ENCODE assay signal across 11 cellular contexts in the genomic region with DNA sequence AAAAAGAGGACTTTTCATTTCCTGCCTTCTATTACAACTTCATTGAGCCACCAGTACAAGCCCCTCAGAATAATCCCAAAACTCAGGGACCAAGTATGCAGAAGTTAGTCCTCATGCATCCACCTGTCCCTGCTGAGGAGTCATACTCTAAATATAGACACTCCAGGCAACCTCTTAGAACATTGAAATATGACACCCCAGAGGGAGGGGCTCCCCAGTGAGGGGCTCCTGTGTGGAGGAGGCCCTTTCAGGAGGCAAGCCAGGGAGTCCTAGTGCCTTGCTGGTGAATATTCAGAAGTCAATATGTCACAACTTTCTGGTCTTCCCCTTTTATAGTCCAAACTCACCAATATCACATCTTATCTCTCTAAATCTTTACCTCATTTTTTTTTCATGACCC. TPM values are rescaled to one million over a fixed set of nuclear protein-coding genes. Genes with fewer than 3 reads are reported as not detected.
DNase-seq lines count a peak whose midpoint lies in the region; ATAC-seq and TF ChIP-seq lines count a peak whose summit lies in the region.
"Had no signal": no experiment of that assay in that cellular context is flagged by ENCODE, and none has a peak within 500 bp of the region (broad histone marks: within the 10 kb centered on the region; RNA-seq: fewer than 3 reads in every experiment).

No MANE protein-coding gene starts in this region.

- no peaks in the 10 kb centered on the region for H4K20me1 ChIP-seq in MM.1S (ENCODE audit: insufficient read depth, low read length)

- H3K4me2 ChIP-seq in MM.1S (ENCODE audit: low read depth, low read length) = no peak overlapping the region

- H3K4me1 ChIP-seq in MM.1S (ENCODE audit: low read length) (peaks cover 16% of the 10 kb centered on the region), upper lobe of right lung (no peaks in the 10 kb centered on the region)

- H2AFZ ChIP-seq in MM.1S (ENCODE audit: low read length) = no peak overlapping the region
- H2AFZ ChIP-seq: GM23248 had no signal

- H3K27me3 ChIP-seq in MM.1S (replicated peaks; ENCODE audit: insufficient read depth, low read length) (no peaks in the 10 kb centered on the region), upper lobe of right lung (no peaks in the 10 kb centered on the region)

- 0 out of 2 replicates have a peak, but pooled peaks cover 4% of the 10 kb centered on the region for H3F3A ChIP-seq in MM.1S (ENCODE audit: insufficient read depth, low read length)

- H3K9me3 ChIP-seq in MM.1S (replicated peaks; ENCODE audit: insufficient read depth, low read length) (no peaks in the 10 kb centered on the region), upper lobe of right lung (no peaks in the 10 kb centered on the region)

- intact Hi-C loops in upper lobe of right lung (cut with DNase I) = no loop called here

- H3K36me3 ChIP-seq in MM.1S (replicated peaks; ENCODE audit: insufficient read depth, low read length) (no peaks in the 10 kb centered on the region), upper lobe of right lung (no peaks in the 10 kb centered on the region)

- peak; percentile 20 for ATAC-seq in GM21529 (IDR thresholded peaks at IDR 0.05; ENCODE audit: unreplicated experiment)
- ATAC-seq in HG03139 (IDR thresholded peaks at IDR 0.05; ENCODE audit: unreplicated experiment) = no peak
- no peak for ATAC-seq in upper lobe of right lung

- TF ChIP-seq CTCF in MM.1S (IDR thresholded peaks at IDR 0.05; ENCODE audit: low read length) (no peak), upper lobe of right lung (IDR thresholded peaks at IDR 0.05) (no peak)

- H3K79me2 ChIP-seq in MM.1S (ENCODE audit: low read length) = peaks cover 23% of the 10 kb centered on the region

- H3K4me3 ChIP-seq in MM.1S (ENCODE audit: low read length) = no peak overlapping the region
- H3K4me3 ChIP-seq in upper lobe of right lung = no peak overlapping the region
- H3K4me3 ChIP-seq: GM23248 had no signal

- DNase-seq in MM.1S (peak; percentile 24), RKO (ENCODE audit: low spot score) (peak; percentile 9), kidney tubule cell (ENCODE audit: low spot score) (peak; percentile 2), upper lobe of right lung (no peak)
- DNase-seq in effector CD8-positive, alpha-beta T cell (lab: John Stamatoyannopoulos, UW) = no peak
- DNase-seq: activated CD4-positive, alpha-beta T cell treated with anti-CD3 and anti-CD28 coated beads, Interleukin-2, amount 10 ng/mL, durations not matched to agents 7 days and 5 days; GM23248; kidney glomerular epithelial cell; small intestine had no signal

- no peak overlapping the region for H3K9ac ChIP-seq in MM.1S (ENCODE audit: low read length)
- H3K9ac ChIP-seq: GM23248 had no signal

- H3K27ac ChIP-seq in MM.1S (ENCODE audit: low read length) (no peak overlapping the region), upper lobe of right lung (no peak overlapping the region)
- H3K27ac ChIP-seq: GM23248 had no signal

- no peaks in the 10 kb centered on the region for H3K9me2 ChIP-seq in MM.1S (replicated peaks; ENCODE audit: insufficient read depth, low read length)

RNA-seq across cellular contexts. Expression of gene ARMCX6, which starts 1.5 kb away (rescaled TPM):
- total RNA-seq in upper lobe of right lung = 35.6 TPM

RNA-seq across cellular contexts. Expression of gene ARMCX3, which starts 3.6 kb away (rescaled TPM):
- total RNA-seq in upper lobe of right lung = 52.6 TPM

RNA-seq across cellular contexts. Expression of gene ARMCX2, which starts 40.3 kb away (rescaled TPM):
- 36.0 TPM for total RNA-seq in upper lobe of right lung

Comparison
In these comparisons a context has a peak if more than half of its experiments do, and no peak if none do; other contexts are left out.
1. DNase-seq: peak in MM.1S (single experiment), RKO (single experiment) and kidney tubule cell (single experiment); none in upper lobe of right lung (single experiment) and effector CD8-positive, alpha-beta T cell (single experiment).